Comparison of ENCODE assay signal across 17 cellular contexts in genomic region chr13:71798723-71799122, GRCh38.
DNase-seq lines count a peak whose midpoint lies in the region; ATAC-seq, FAIRE-seq and TF ChIP-seq lines count a peak whose summit lies in the region.
"Had no signal": no experiment of that assay in that cellular context is flagged by ENCODE, and none has a peak within 500 bp of the region (broad histone marks: within the 10 kb centered on the region; RNA-seq: fewer than 3 reads in every experiment).

No MANE protein-coding gene starts in this region.

- in situ Hi-C loops in K562 (cut with MboI) = no loop called here

- H3K27me3 Mint-ChIP-seq in nephron progenitor cell (ENCODE audit: low read depth, poor library complexity) = no peaks in the 10 kb centered on the region

- H3K36me3 ChIP-seq in K562 (ENCODE audit: control insufficient read depth, insufficient read depth, low read length) (no peaks in the 10 kb centered on the region), kidney (ENCODE audit: control insufficient read depth in 1 of 2, insufficient read depth in 2 of 2, low read length in 2 of 2) (no peaks in the 10 kb centered on the region)

- H3K9me3 Mint-ChIP-seq in nephron progenitor cell = no peaks in the 10 kb centered on the region
- H3K9me3 Mint-ChIP-seq: GM23338 had no signal

- H3K36me3 Mint-ChIP-seq in nephron progenitor cell (ENCODE audit: low read depth) = peaks cover 17% of the 10 kb centered on the region

- no peak overlapping the region for H2AFZ ChIP-seq in K562 (ENCODE audit: low read depth, low read length)
- H2AFZ ChIP-seq: GM23338 had no signal

- no peaks in the 10 kb centered on the region for H4K20me1 ChIP-seq in K562 (replicated peaks; ENCODE audit: control insufficient read depth, insufficient read depth, low read length)

- CTCF ChIA-PET in HEK293T (lab: Yijun Ruan, JAX) (interaction anchor here (1.8 kb wide), 1 partner anchor 22 kb away, joined by 4 read pairs; no protein-coding TSS in a partner anchor), K562 (lab: Yijun Ruan, JAX; ENCODE audit: low intra/inter-chr PET ratio) (no interaction called here)

- H3K4me3 ChIP-seq in K562 = no peak overlapping the region
- no peak overlapping the region for H3K4me3 ChIP-seq in kidney (ENCODE audit: low read length in 2 of 2)
- H3K4me3 ChIP-seq: GM23338 had no signal

- TF ChIP-seq RAD21 in K562 (CRISPR knock-in tag; conservative IDR thresholded peaks at IDR 0.05 in 1 of 2, IDR thresholded peaks at IDR 0.05 in 1 of 2) = no peak

- TF ChIP-seq POLR2A in K562 (conservative IDR thresholded peaks at IDR 0.05) = no peak

- peak overlapping the region; percentile 98 for H3K27ac Mint-ChIP-seq in nephron progenitor cell
- H3K27ac Mint-ChIP-seq: GM23338 had no signal

- TF ChIP-seq EP300 in K562 (IDR thresholded peaks at IDR 0.05; ENCODE audit: low read length) = no peak

- no peaks in the 10 kb centered on the region for H3K4me1 ChIP-seq in K562 (replicated peaks in 1 of 2; ENCODE audit: control insufficient read depth in 2 of 2, insufficient read depth in 2 of 2, low read length in 2 of 2)
- H3K4me1 ChIP-seq in kidney (ENCODE audit: control insufficient read depth in 1 of 2, insufficient read depth in 1 of 2, low read depth in 1 of 2, low read length in 2 of 2) = no peaks in the 10 kb centered on the region

- H3K4me1 Mint-ChIP-seq in nephron progenitor cell = peaks cover 78% of the 10 kb centered on the region

- H3K79me2 ChIP-seq in K562 (ENCODE audit: control insufficient read depth, insufficient read depth, low read length) = no peaks in the 10 kb centered on the region

- POLR2A ChIA-PET in HEK293T (lab: Yijun Ruan, JAX) (interaction anchor here (1.1 to 1.5 kb wide), 2 partner anchors 9 to 68 kb away, joined by 3 to 8 read pairs; partner anchors contain the start of gene DACH1), K562 (lab: Yijun Ruan, JAX) (no interaction called here)

- no peaks in the 10 kb centered on the region for H3K27me3 ChIP-seq in K562 (ENCODE audit: control insufficient read depth in 2 of 2, insufficient read depth in 2 of 2, low read length in 2 of 2)

- no TSS peak for BruUV-seq in K562 (replicated peaks; lab: Mats Ljungman, UMichigan)

- FAIRE-seq in K562 (lab: Jason Lieb, UNC) (no peak), kidney (lab: Jason Lieb, UNC) (no peak)
- FAIRE-seq: GM12892 had no signal

- peak overlapping the region; percentile 70 for H3K4me3 Mint-ChIP-seq in nephron progenitor cell
- H3K4me3 Mint-ChIP-seq: GM23338 had no signal

- 17% methylated on average over 1 of the region's 1 CpG for WGBS in K562 (ENCODE audit: insufficient coverage, low coverage, missing lambda C conversion rate)

- no peak overlapping the region for H3K27ac ChIP-seq in K562 (ENCODE audit: extremely low read depth, low read depth, low read length)
- no peak overlapping the region for H3K27ac ChIP-seq in kidney (ENCODE audit: low read depth in 2 of 2, low read length in 2 of 2)
- H3K27ac ChIP-seq: C4-2B had no signal

- DNase-seq in DMS114 treated with DMSO at 0.1 percent for 48 hours (lab: John Stamatoyannopoulos, UW; ENCODE audit: unreplicated experiment) (peak; percentile 4), HEK293T (ENCODE audit: extremely low spot score) (peak; percentile 41), K562 (ENCODE audit: extremely low read depth in 1 of 4, low spot score in 3 of 4) (no peak), nephron progenitor cell (no peak), kidney (no peak), mucosa of gallbladder (ENCODE audit: low spot score) (no peak), GF-D8 (lab: John Stamatoyannopoulos, UW) (no peak)
- DNase-seq: MV-4-11, NCI-H1930, NCI-H226, NCI-H526, SW 1271 had no signal

- no peak overlapping the region for H3K4me2 ChIP-seq in K562 (ENCODE audit: insufficient read depth, low read length)
- H3K4me2 ChIP-seq: GM23338 had no signal

- no peaks in the 10 kb centered on the region for H3K9me1 ChIP-seq in K562 (ENCODE audit: control insufficient read depth, insufficient read depth, low read length)

- H3K9me3 ChIP-seq in K562 (replicated peaks; ENCODE audit: control insufficient read depth, insufficient read depth, low read depth, low read length) (no peaks in the 10 kb centered on the region), kidney (ENCODE audit: control insufficient read depth in 1 of 2, low read length in 2 of 2) (no peaks in the 10 kb centered on the region)

- H3K9ac ChIP-seq in K562 (ENCODE audit: insufficient read depth in 1 of 2, low read depth in 2 of 2, low read length in 2 of 2) (no peak overlapping the region), kidney (ENCODE audit: low read length in 2 of 2) (no peak overlapping the region)

- ATAC-seq in K562 = no peak
- ATAC-seq: GM23338, HCT116, Panc1 had no signal

- intact Hi-C loops in K562 (cut with micrococcal nuclease) = no loop called here
- intact Hi-C loops in kidney (cut with DNase I) = no loop called here

- TF ChIP-seq CTCF in K562 (IDR thresholded peaks at IDR 0.05 in 2 of 3, conservative IDR thresholded peaks at IDR 0.05 in 1 of 3; ENCODE audit: insufficient read depth in 2 of 3, low read depth in 1 of 3, low read length in 3 of 3) (no peak), nephron progenitor cell (IDR thresholded peaks at IDR 0.05) (no peak), kidney (IDR thresholded peaks at IDR 0.05; ENCODE audit: borderline replicate concordance, extremely low read depth, insufficient read depth) (no peak)

TF ChIP-seq in HEK293T, 16 proteins besides CTCF, POLR2A, EP300 and RAD21:
- TF ChIP-seq TARDBP (IDR thresholded peaks at IDR 0.05) = no peak
- TF ChIP-seq ZNF384 (IDR thresholded peaks at IDR 0.05) = peak; percentile 39; the same call in 1 of the 2 replicates

TF ChIP-seq in K562, 482 proteins besides CTCF, POLR2A, EP300 and RAD21:
- no peak for TF ChIP-seq POLR2AphosphoS2 (IDR thresholded peaks at IDR 0.05; ENCODE audit: low read length)
- no peak for TF ChIP-seq CBFA2T2 (conservative IDR thresholded peaks at IDR 0.05)
- TF ChIP-seq CBX1 (IDR thresholded peaks at IDR 0.05; ENCODE audit: low read depth) = no peak
- no peak for TF ChIP-seq ZBTB2 (IDR thresholded peaks at IDR 0.05)
- TF ChIP-seq BRCA1 (IDR thresholded peaks at IDR 0.05) = peak; percentile 53; the same call in 1 of the 2 replicates
- no peak for TF ChIP-seq BRCA1 (CRISPR knock-in tag; IDR thresholded peaks at IDR 0.05)
- TF ChIP-seq TAF9B (IDR thresholded peaks at IDR 0.05; ENCODE audit: partially characterized antibody) = no peak
- TF ChIP-seq TRIM24 (IDR thresholded peaks at IDR 0.05) = no peak

Comparison
In these comparisons a context has a peak if more than half of its experiments do, and no peak if none do; other contexts are left out.
1. DNase-seq: peak in DMS114 treated with DMSO at 0.1 percent for 48 hours (single experiment) and HEK293T (single experiment); none in K562 (0 of 4), nephron progenitor cell (single experiment), kidney (single experiment), mucosa of gallbladder (single experiment) and GF-D8 (single experiment).